23 cellular contexts compared by ENCODE assay signal in the genomic region with DNA sequence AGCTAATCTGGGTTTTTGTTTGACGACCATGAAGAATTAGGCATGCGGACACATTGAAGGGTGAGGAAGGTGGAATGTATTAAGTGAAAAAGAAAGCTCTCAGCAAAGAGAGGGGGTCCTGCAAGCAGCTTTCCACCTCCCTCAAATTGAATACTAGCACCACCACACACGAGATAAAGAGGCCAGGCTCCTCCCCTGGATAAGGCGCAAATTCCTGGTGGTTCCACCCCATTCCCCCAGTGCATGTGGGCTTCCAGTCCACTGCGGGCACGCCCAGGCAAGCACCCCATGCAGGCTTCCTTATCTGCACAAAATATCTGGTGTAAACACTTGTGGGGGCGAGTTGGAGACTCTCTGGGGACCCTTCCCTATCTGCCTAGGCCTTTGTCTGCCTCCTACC.
"Had no signal": no experiment of that assay in that cellular context is flagged by ENCODE, and none has a peak within 500 bp of the region (broad histone marks: within the 10 kb centered on the region; RNA-seq: fewer than 3 reads in every experiment).

No MANE protein-coding gene starts in this region.

- H3K9me3 Mint-ChIP-seq: effector memory CD8-positive, alpha-beta T cell; nephron; stimulated activated memory B cell treated with anti-CD40 and anti-IgM and Interleukin-4, amounts not matched to agents 10 μg/mL and 1 μg/mL and 100 μg/mL, for 72 hours had no signal

- H3K4me3 Mint-ChIP-seq: effector memory CD8-positive, alpha-beta T cell; naive thymus-derived CD4-positive, alpha-beta T cell; nephron; stimulated activated memory B cell treated with anti-CD40 and anti-IgM and Interleukin-4, amounts not matched to agents 10 μg/mL and 1 μg/mL and 100 μg/mL, for 72 hours had no signal

- H3K4me1 Mint-ChIP-seq: naive thymus-derived CD4-positive, alpha-beta T cell; nephron; stimulated activated memory B cell treated with anti-CD40 and anti-IgM and Interleukin-4, amounts not matched to agents 10 μg/mL and 1 μg/mL and 100 μg/mL, for 72 hours had no signal

- H3K27ac Mint-ChIP-seq: effector memory CD8-positive, alpha-beta T cell; naive thymus-derived CD4-positive, alpha-beta T cell; nephron; stimulated activated memory B cell treated with anti-CD40 and anti-IgM and Interleukin-4, amounts not matched to agents 10 μg/mL and 1 μg/mL and 100 μg/mL, for 72 hours had no signal

- H3K27me3 Mint-ChIP-seq: effector memory CD8-positive, alpha-beta T cell; naive thymus-derived CD4-positive, alpha-beta T cell; stimulated activated memory B cell treated with anti-CD40 and anti-IgM and Interleukin-4, amounts not matched to agents 10 μg/mL and 1 μg/mL and 100 μg/mL, for 72 hours had no signal

- DNase-seq: cerebellar nuclear complex; cortex of kidney; effector memory CD8-positive, alpha-beta T cell; foreskin fibroblast; gastrocnemius medialis; heart left ventricle; kidney; mesenchymal stem cell; midbrain; naive thymus-derived CD4-positive, alpha-beta T cell; pancreas; right lobe of liver; stimulated activated CD4-positive, alpha-beta T cell treated with anti-CD3 and anti-CD28 coated beads, Interleukin-12 subunit alpha, Interleukin-12 subunit beta, amount 100 ng/mL, for 4 hours; stimulated activated CD4-positive, alpha-beta T cell treated with anti-CD3 and anti-CD28 coated beads, Interleukin-1b, Interleukin-23, amount 100 ng/mL, for 48 hours; stimulated activated CD4-positive, alpha-beta T cell treated with anti-CD3 and anti-CD28 coated beads, Interleukin-4, amount 100 ng/mL, for 24 hours; stimulated activated naive CD8-positive, alpha-beta T cell treated with anti-CD3 and anti-CD28 coated beads, Interleukin-15, Interleukin-2, amounts not matched to agents 100 U/mL and 50 U/mL, for 24 hours; substantia nigra; testis; tibial artery; upper lobe of left lung had no signal

- H3K36me3 Mint-ChIP-seq: naive thymus-derived CD4-positive, alpha-beta T cell; stimulated activated memory B cell treated with anti-CD40 and anti-IgM and Interleukin-4, amounts not matched to agents 10 μg/mL and 1 μg/mL and 100 μg/mL, for 72 hours had no signal

- ATAC-seq: effector memory CD8-positive, alpha-beta T cell; gastrocnemius medialis; heart left ventricle; left lobe of liver; naive thymus-derived CD4-positive, alpha-beta T cell; pancreas; right lobe of liver; stimulated activated memory B cell treated with anti-CD40 and anti-IgM and Interleukin-4, amounts not matched to agents 10 μg/mL and 1 μg/mL and 100 μg/mL, for 72 hours; stimulated activated naive CD8-positive, alpha-beta T cell treated with anti-CD3 and anti-CD28 coated beads, Interleukin-15, Interleukin-2, amounts not matched to agents 100 U/mL and 50 U/mL, for 24 hours had no signal
